8 cellular contexts compared by ENCODE assay signal in the genomic region with DNA sequence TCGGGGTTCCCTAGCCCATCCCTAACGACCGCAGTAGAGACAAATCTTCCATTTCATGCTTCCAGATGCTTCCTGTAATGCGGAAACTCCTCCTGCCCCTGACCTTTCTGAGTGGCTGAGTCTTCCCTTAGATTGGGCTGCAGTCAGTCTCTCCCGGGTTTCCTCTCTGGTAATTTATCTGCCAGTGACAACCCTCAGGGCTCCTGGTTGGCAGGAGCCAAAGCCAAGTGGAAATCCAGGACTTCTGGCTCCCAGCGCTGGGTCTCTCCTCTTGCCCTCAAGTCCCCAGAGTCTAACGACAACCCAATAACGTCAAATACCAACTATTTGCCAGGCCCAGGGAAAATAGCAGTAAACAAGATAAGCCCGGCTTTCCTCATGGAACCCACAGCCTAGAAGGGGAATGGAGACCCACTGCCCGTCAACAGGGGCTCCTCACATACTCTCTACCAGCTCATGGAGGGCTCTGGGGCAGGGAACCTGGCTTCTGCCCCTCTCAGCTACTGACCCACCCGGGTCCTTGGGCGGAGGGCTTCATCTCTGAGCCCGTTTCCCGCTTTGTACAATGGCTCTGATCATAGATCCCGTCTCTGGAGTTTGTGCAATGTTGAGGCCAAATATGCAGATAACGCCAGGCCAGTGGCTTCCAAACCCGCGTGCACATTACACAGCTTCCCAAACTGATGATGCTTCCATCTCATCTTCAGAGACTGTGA. TPM values are rescaled to one million over a fixed set of nuclear protein-coding genes. Genes with fewer than 3 reads are reported as not detected.
A peak's percentile ranks its signal among the peaks of the same experiment; 100 is the strongest.
DNase-seq lines count a peak whose midpoint lies in the region; ATAC-seq and TF ChIP-seq lines count a peak whose summit lies in the region.

No MANE protein-coding gene starts in this region.

- peaks cover 52% of the 10 kb centered on the region for H3K4me1 Mint-ChIP-seq in activated T-cell treated with anti-CD3 and anti-CD28 coated beads, Interleukin-2, amount 50 U/mL, for 72 hours (ENCODE audit: low read depth)
- H3K4me1 Mint-ChIP-seq in type B pancreatic cell (ENCODE audit: unreplicated experiment), result peaks cover 27% of the 10 kb centered on the region

- TF ChIP-seq POLR2A in adrenal gland (IDR thresholded peaks at IDR 0.05), result no peak

- no peak for ATAC-seq in activated T-cell treated with anti-CD3 and anti-CD28 coated beads, Interleukin-2, amount 50 U/mL, for 72 hours (replicated peaks in 1 of 2)
- no peak for ATAC-seq in left lung

- H3K4me3 ChIP-seq in adrenal gland, result peak overlapping the region; percentile 60 to 93 (median 76)
- peak overlapping the region; percentile 80 to 83 for H3K4me3 ChIP-seq in left lung

- peak overlapping the region; percentile 83 for H3K27ac Mint-ChIP-seq in activated T-cell treated with anti-CD3 and anti-CD28 coated beads, Interleukin-2, amount 50 U/mL, for 72 hours
- H3K27ac Mint-ChIP-seq in type B pancreatic cell, result peak overlapping the region; percentile 95

- peaks cover 32 to 47% of the 10 kb centered on the region in 2 donors for H3K4me1 ChIP-seq in adrenal gland (replicated peaks in 1 of 2)
- peaks cover 13 to 51% of the 10 kb centered on the region in 2 donors for H3K4me1 ChIP-seq in left lung

- peaks cover 11% of the 10 kb centered on the region for H3K27me3 Mint-ChIP-seq in activated T-cell treated with anti-CD3 and anti-CD28 coated beads, Interleukin-2, amount 50 U/mL, for 72 hours (ENCODE audit: low read depth)
- peaks cover 12% of the 10 kb centered on the region for H3K27me3 Mint-ChIP-seq in type B pancreatic cell

- no peaks in the 10 kb centered on the region for H3K36me3 Mint-ChIP-seq in activated T-cell treated with anti-CD3 and anti-CD28 coated beads, Interleukin-2, amount 50 U/mL, for 72 hours (ENCODE audit: insufficient read depth in 2 of 2)
- H3K36me3 Mint-ChIP-seq in type B pancreatic cell, result no peaks in the 10 kb centered on the region

- H3K9me3 ChIP-seq in adrenal gland (replicated peaks in 1 of 3), result no peaks in the 10 kb centered on the region
- no peaks in the 10 kb centered on the region for H3K9me3 ChIP-seq in left lung

- H3K27ac ChIP-seq in adrenal gland (peak overlapping the region; percentile 87 to 100 (median 98)), left lung (peak overlapping the region; percentile 96 to 99)

- no peak for TF ChIP-seq CTCF in adrenal gland (IDR thresholded peaks at IDR 0.05)
- no peak for TF ChIP-seq CTCF in left lung (IDR thresholded peaks at IDR 0.05)
- no peak for TF ChIP-seq CTCF in type B pancreatic cell (conservative IDR thresholded peaks at IDR 0.05)

- H3K36me3 ChIP-seq in adrenal gland (replicated peaks in 1 of 2), result no peaks in the 10 kb centered on the region
- no peaks in the 10 kb centered on the region for H3K36me3 ChIP-seq in left lung

- DNase-seq in activated T-cell treated with anti-CD3 and anti-CD28 coated beads, Interleukin-2, amount 50 U/mL, for 72 hours, result no peak
- DNase-seq in activated T-cell treated with anti-CD3 and anti-CD28 coated beads, Interleukin-2, amount 50 U/mL, for 48 hours, result no peak
- DNase-seq in adrenal gland (peak in 5 of 7 donors; percentile 39 to 63 (median 59)), left lung (no peak), type B pancreatic cell (ENCODE audit: extremely low spot score, unreplicated experiment) (no peak), NCI-H82 (lab: John Stamatoyannopoulos, UW) (no peak), EL (no peak)
- no peak for DNase-seq in effector CD8-positive, alpha-beta T cell (lab: John Stamatoyannopoulos, UW)

- WGBS in adrenal gland, 4 donors, result 8 to 12% (median 11%) methylated on average over 10 to 18 of the region's 18 CpGs

- intact Hi-C loops in adrenal gland (cut with DNase I), result loop anchor here (10.0 kb wide), 1 partner anchor 166 kb away; no protein-coding TSS in a partner anchor
- intact Hi-C loops in left lung (cut with DNase I), result loop anchor here in 1 of 2 donors (10.0 kb wide), 2 partner anchors 86 to 166 kb away; no protein-coding TSS in a partner anchor

- H3K9me3 Mint-ChIP-seq in activated T-cell treated with anti-CD3 and anti-CD28 coated beads, Interleukin-2, amount 50 U/mL, for 72 hours, result no peaks in the 10 kb centered on the region
- no peaks in the 10 kb centered on the region for H3K9me3 Mint-ChIP-seq in type B pancreatic cell

- H3K27me3 ChIP-seq in adrenal gland, result no peaks in the 10 kb centered on the region
- peaks cover 0 to 14% of the 10 kb centered on the region in 2 donors for H3K27me3 ChIP-seq in left lung

- peak overlapping the region; percentile 85 to 97 for H3K4me3 Mint-ChIP-seq in activated T-cell treated with anti-CD3 and anti-CD28 coated beads, Interleukin-2, amount 50 U/mL, for 72 hours
- H3K4me3 Mint-ChIP-seq in type B pancreatic cell, result peak overlapping the region; percentile 97

RNA-seq across cellular contexts. Expression of a gene that starts 1.1 kb away (rescaled TPM):
- 10 to 100 TPM; 26.5 to 32.4 TPM for total RNA-seq in activated T-cell treated with anti-CD3 and anti-CD28 coated beads, Interleukin-2, amount 50 U/mL, for 72 hours
- 100 to 1,000 TPM in 1 of 8 donors, 10 to 100 TPM in 7; 74.9 to 110 (median 84.3) TPM for total RNA-seq in adrenal gland
- 10 to 100 TPM; 24.9 to 54.0 (median 28.2) TPM for polyA plus RNA-seq in adrenal gland
- 10 to 100 TPM; 45.6 to 73.4 TPM for total RNA-seq in left lung
- 55.9 and 56.9 TPM in 2 replicates for total RNA-seq in type B pancreatic cell (ENCODE audit: low replicate concordance)

Comparison
In these comparisons a context has a peak if more than half of its experiments do, and no peak if none do; other contexts are left out.
1. DNase-seq: peak in adrenal gland (5 of 7); none in activated T-cell treated with anti-CD3 and anti-CD28 coated beads, Interleukin-2, amount 50 U/mL, for 72 hours (0 of 2), activated T-cell treated with anti-CD3 and anti-CD28 coated beads, Interleukin-2, amount 50 U/mL, for 48 hours (0 of 2), left lung (0 of 2), type B pancreatic cell (single experiment), NCI-H82 (single experiment), EL (single experiment) and effector CD8-positive, alpha-beta T cell (single experiment).